Comparison of ENCODE assay signal across 30 cellular contexts in genomic region chr2:15947431-15947830, GRCh38. TPM values are rescaled to one million over a fixed set of nuclear protein-coding genes. Genes with fewer than 3 reads are reported as not detected.
"Had no signal": no experiment of that assay in that cellular context is flagged by ENCODE, and none has a peak within 500 bp of the region (broad histone marks: within the 10 kb centered on the region; RNA-seq: fewer than 3 reads in every experiment).

No MANE protein-coding gene starts in this region.

- H3K4me1 ChIP-seq: pancreas, right lobe of liver had no signal

- H3K36me3 ChIP-seq: neutrophil, pancreas, right lobe of liver, sigmoid colon, tibial artery, transverse colon, upper lobe of right lung, uterus had no signal

- H3K4me1 Mint-ChIP-seq: stimulated activated effector memory CD8-positive, alpha-beta T cell treated with anti-CD3 and anti-CD28 coated beads, Interleukin-12 subunit alpha, Interleukin-12 subunit beta, amount 100 ng/mL, for 72 hours had no signal

- H3K27ac Mint-ChIP-seq: naive thymus-derived CD4-positive, alpha-beta T cell; natural killer cell; nephron; progenitor cell of endocrine pancreas; stimulated activated effector memory CD8-positive, alpha-beta T cell treated with anti-CD3 and anti-CD28 coated beads, Interleukin-12 subunit alpha, Interleukin-12 subunit beta, amount 100 ng/mL, for 72 hours; stimulated activated naive B cell treated with anti-CD40 and anti-IgM and Interleukin-4, amounts not matched to agents 10 μg/mL and 1 μg/mL and 100 μg/mL, for 72 hours; stimulated activated naive CD8-positive, alpha-beta T cell treated with anti-CD3 and anti-CD28 coated beads, Interleukin-15, amount 100 ng/mL, for 72 hours; type B pancreatic cell had no signal

- H3K9me3 ChIP-seq: neutrophil, pancreas, psoas muscle, right lobe of liver, sigmoid colon, suprapubic skin, testis, tibial artery, transverse colon, upper lobe of right lung, uterus had no signal

- H3K4me3 Mint-ChIP-seq: naive thymus-derived CD4-positive, alpha-beta T cell; natural killer cell; nephron; stimulated activated effector memory CD8-positive, alpha-beta T cell treated with anti-CD3 and anti-CD28 coated beads, Interleukin-12 subunit alpha, Interleukin-12 subunit beta, amount 100 ng/mL, for 72 hours; stimulated activated naive B cell treated with anti-CD40 and anti-IgM and Interleukin-4, amounts not matched to agents 10 μg/mL and 1 μg/mL and 100 μg/mL, for 72 hours; stimulated activated naive CD8-positive, alpha-beta T cell treated with anti-CD3 and anti-CD28 coated beads, Interleukin-15, amount 100 ng/mL, for 72 hours; type B pancreatic cell had no signal

- ATAC-seq: naive thymus-derived CD4-positive, alpha-beta T cell; natural killer cell; pancreas; psoas muscle; right cardiac atrium; right lobe of liver; stimulated activated effector memory CD8-positive, alpha-beta T cell treated with anti-CD3 and anti-CD28 coated beads, Interleukin-12 subunit alpha, Interleukin-12 subunit beta, amount 100 ng/mL, for 72 hours; stimulated activated naive B cell treated with anti-CD40 and anti-IgM and Interleukin-4, amounts not matched to agents 10 μg/mL and 1 μg/mL and 100 μg/mL, for 72 hours; stimulated activated naive CD8-positive, alpha-beta T cell treated with anti-CD3 and anti-CD28 coated beads, Interleukin-15, amount 100 ng/mL, for 72 hours; stimulated activated naive CD8-positive, alpha-beta T cell treated with anti-CD3 and anti-CD28 coated beads, Interleukin-15, Interleukin-2, amounts not matched to agents 100 U/mL and 50 U/mL, for 24 hours; upper lobe of right lung had no signal

- H3K36me3 Mint-ChIP-seq: naive thymus-derived CD4-positive, alpha-beta T cell; stimulated activated effector memory CD8-positive, alpha-beta T cell treated with anti-CD3 and anti-CD28 coated beads, Interleukin-12 subunit alpha, Interleukin-12 subunit beta, amount 100 ng/mL, for 72 hours; stimulated activated naive B cell treated with anti-CD40 and anti-IgM and Interleukin-4, amounts not matched to agents 10 μg/mL and 1 μg/mL and 100 μg/mL, for 72 hours had no signal

- H3K4me3 ChIP-seq: pancreas, psoas muscle, right lobe of liver, sigmoid colon, suprapubic skin, testis, tibial artery, transverse colon, upper lobe of right lung, uterus had no signal

- H3K27ac ChIP-seq: neutrophil, pancreas, psoas muscle, right lobe of liver, sigmoid colon, suprapubic skin, testis, tibial artery, transverse colon, upper lobe of right lung, uterus had no signal

- H3K9me3 Mint-ChIP-seq: natural killer cell; nephron; neural crest cell; stimulated activated naive CD8-positive, alpha-beta T cell treated with anti-CD3 and anti-CD28 coated beads, Interleukin-15, amount 100 ng/mL, for 72 hours; type B pancreatic cell had no signal

- H3K27me3 Mint-ChIP-seq: progenitor cell of endocrine pancreas, type B pancreatic cell had no signal

- DNase-seq: naive thymus-derived CD4-positive, alpha-beta T cell; natural killer cell; nucleus accumbens; pancreas; psoas muscle; right cardiac atrium; right lobe of liver; sigmoid colon; small intestine; stimulated activated CD4-positive, alpha-beta T cell treated with anti-CD3 and anti-CD28 coated beads, Interleukin-15, amount 100 ng/mL, for 24 hours; stimulated activated CD4-positive, alpha-beta T cell treated with anti-CD3 and anti-CD28 coated beads, Interleukin-2, amount 100 ng/mL, for 24 hours; stimulated activated CD4-positive, alpha-beta T cell treated with anti-CD3 and anti-CD28 coated beads, Interleukin-2, amount 100 ng/mL, for 48 hours; stimulated activated CD4-positive, alpha-beta T cell treated with anti-CD3 and anti-CD28 coated beads, Interleukin-4, amount 100 ng/mL, for 24 hours; stimulated activated naive B cell treated with anti-CD40 and anti-IgM and Interleukin-4, amounts not matched to agents 10 μg/mL and 1 μg/mL and 100 μg/mL, for 72 hours; stimulated activated naive CD8-positive, alpha-beta T cell treated with anti-CD3 and anti-CD28 coated beads, Interleukin-15, amount 100 ng/mL, for 72 hours; stimulated activated naive CD8-positive, alpha-beta T cell treated with anti-CD3 and anti-CD28 coated beads, Interleukin-15, Interleukin-2, amounts not matched to agents 100 U/mL and 50 U/mL, for 24 hours; substantia nigra; testis; tibial artery; transverse colon; upper lobe of right lung; uterus had no signal

- H3K27me3 ChIP-seq: pancreas, right lobe of liver, testis, uterus had no signal

RNA-seq across cellular contexts. Expression of gene MYCN, which starts 7.1 kb away (rescaled TPM):
- total RNA-seq: renal cortical epithelial cell had no signal
- polyA plus RNA-seq: naive thymus-derived CD4-positive, alpha-beta T cell had no signal
